9 cellular contexts compared by ENCODE assay signal in genomic region chr2:40511661-40512213, GRCh38. TPM values are rescaled to one million over a fixed set of nuclear protein-coding genes. Genes with fewer than 3 reads are reported as not detected.
DNase-seq lines count a peak whose midpoint lies in the region; FAIRE-seq and TF ChIP-seq lines count a peak whose summit lies in the region.
"Had no signal": no experiment of that assay in that cellular context is flagged by ENCODE, and none has a peak within 500 bp of the region (broad histone marks: within the 10 kb centered on the region; RNA-seq: fewer than 3 reads in every experiment).

No MANE protein-coding gene starts in this region.

- peak overlapping the region; percentile 77 to 85 for H3K27ac ChIP-seq in uterus

- intact Hi-C loops in uterus (cut with DNase I; ENCODE audit: low total_unique reads) = no loop called here
- intact Hi-C loops in head of caudate nucleus (cut with DNase I) = no loop called here

- DNase-seq in NB4 (ENCODE audit: low read depth) (peak; percentile 76), uterus (peak; percentile 47 to 58), NCI-H146 (lab: John Stamatoyannopoulos, UW) (no peak), head of caudate nucleus (no peak), NCI-H446 treated with DMSO at 0.1 percent for 48 hours (lab: John Stamatoyannopoulos, UW) (no peak), NCI-H748 treated with DMSO at 0.1 percent for 48 hours (lab: John Stamatoyannopoulos, UW) (no peak)
- DNase-seq: NCI-H69 had no signal

- H3K27me3 ChIP-seq in mononuclear cell (ENCODE audit: insufficient read depth, low read length) = no peaks in the 10 kb centered on the region
- H3K27me3 ChIP-seq in uterus = no peaks in the 10 kb centered on the region

- H3K4me1 ChIP-seq in mononuclear cell (ENCODE audit: insufficient read depth, low read length) (peaks cover 29% of the 10 kb centered on the region), uterus (no peaks in the 10 kb centered on the region)

- peak; percentile 31 for FAIRE-seq in endometrium (lab: Jason Lieb, UNC)

- H3K4me3 ChIP-seq in NB4 (ENCODE audit: low read depth, low read length) (peak overlapping the region; percentile 26), mononuclear cell (ENCODE audit: low read length) (peak overlapping the region; percentile 1), uterus (peak overlapping the region; percentile 30 to 43)

- no peak for TF ChIP-seq POLR2A in NB4 (IDR thresholded peaks at IDR 0.05; ENCODE audit: extremely low read depth, insufficient read length)
- peak in 1 of 2 donors; percentile 12 for TF ChIP-seq POLR2A in uterus (IDR thresholded peaks at IDR 0.05)

- H3K9me3 ChIP-seq in mononuclear cell (ENCODE audit: low read depth, low read length) (no peaks in the 10 kb centered on the region), uterus (no peaks in the 10 kb centered on the region)

- no peak for TF ChIP-seq CTCF in NB4 (IDR thresholded peaks at IDR 0.05; ENCODE audit: low read depth, low read length)
- no peak for TF ChIP-seq CTCF in uterus (IDR thresholded peaks at IDR 0.05)

- H3K36me3 ChIP-seq in uterus = no peaks in the 10 kb centered on the region

RNA-seq across cellular contexts. Expression of gene SLC8A1, which starts 59.8 kb away (rescaled TPM):
- total RNA-seq in mononuclear cell = 51.2 TPM
- total RNA-seq in uterus = 100 to 1,000 TPM in 3 of 4 donors, 10 to 100 TPM in 1; 61.2 to 257 (median 140) TPM

Comparison
In these comparisons a context has a peak if more than half of its experiments do, and no peak if none do; other contexts are left out.
1. DNase-seq: peak in NB4 (single experiment) and uterus (2 of 2); none in NCI-H146 (single experiment), head of caudate nucleus (0 of 42), NCI-H446 treated with DMSO at 0.1 percent for 48 hours (single experiment) and NCI-H748 treated with DMSO at 0.1 percent for 48 hours (single experiment).
2. Peak in every context shown above with its lines, with median percentiles within 50 percentile points of each other: H3K4me3 ChIP-seq.